24 cellular contexts compared by ENCODE assay signal in genomic region chr14:52531481-52531880, GRCh38.
"Had no signal": no experiment of that assay in that cellular context is flagged by ENCODE, and none has a peak within 500 bp of the region (broad histone marks: within the 10 kb centered on the region; RNA-seq: fewer than 3 reads in every experiment).

No MANE protein-coding gene starts in this region.

- H3K27ac Mint-ChIP-seq: activated naive CD4-positive, alpha-beta T cell treated with anti-CD3 and anti-CD28 coated beads, Interleukin-2, amount 10 ng/mL, durations not matched to agents 7 days and 5 days; activated naive CD8-positive, alpha-beta T cell treated with anti-CD3 and anti-CD28 coated beads, Interleukin-2, amount 50 U/mL, for 24 hours; nephron had no signal

- H3K27ac ChIP-seq: breast epithelium, epithelial cell of prostate, esophagus squamous epithelium, left lung, lower lobe of right lung, neutrophil, skin epidermis, stomach, tibial artery, upper lobe of right lung had no signal

- DNase-seq: activated CD4-positive, alpha-beta T cell treated with anti-CD3 and anti-CD28 coated beads for 4 hours; activated CD4-positive, alpha-beta T cell treated with anti-CD3 and anti-CD28 coated beads, Interleukin-2, amount 50 U/mL, for 48 hours; activated CD4-positive, CD25-positive, alpha-beta regulatory T cell; activated gamma-delta T cell; activated naive CD4-positive, alpha-beta T cell treated with anti-CD3 and anti-CD28 coated beads, Interleukin-2, amount 10 ng/mL, durations not matched to agents 7 days and 5 days; activated naive CD8-positive, alpha-beta T cell treated with anti-CD3 and anti-CD28 coated beads, Interleukin-2, amount 50 U/mL, for 24 hours; central memory CD4-positive, alpha-beta T cell; esophagus squamous epithelium; foreskin melanocyte; left lung; lower lobe of right lung; mesenchymal stem cell; stimulated activated CD4-positive, alpha-beta T cell treated with anti-CD3 and anti-CD28 coated beads, Interleukin-12 subunit alpha, Interleukin-12 subunit beta, amount 100 ng/mL, for 4 hours; stimulated activated CD4-positive, alpha-beta T cell treated with anti-CD3 and anti-CD28 coated beads, Interleukin-4, amount 100 ng/mL, for 1 hour; stomach; T-helper 1 cell; tibial artery; upper lobe of right lung had no signal

- H3K4me3 Mint-ChIP-seq: activated naive CD4-positive, alpha-beta T cell treated with anti-CD3 and anti-CD28 coated beads, Interleukin-2, amount 10 ng/mL, durations not matched to agents 7 days and 5 days; activated naive CD8-positive, alpha-beta T cell treated with anti-CD3 and anti-CD28 coated beads, Interleukin-2, amount 50 U/mL, for 24 hours; nephron; T-helper 2 cell treated with Interferon-gamma antibody and Interleukin-4, amounts not matched to agents 5 μg/mL and 100 μg/mL, for 36 hours had no signal

- H3K27me3 Mint-ChIP-seq: activated naive CD4-positive, alpha-beta T cell treated with anti-CD3 and anti-CD28 coated beads, Interleukin-2, amount 10 ng/mL, durations not matched to agents 7 days and 5 days; activated naive CD8-positive, alpha-beta T cell treated with anti-CD3 and anti-CD28 coated beads, Interleukin-2, amount 50 U/mL, for 24 hours had no signal

- H3K4me1 Mint-ChIP-seq: activated naive CD4-positive, alpha-beta T cell treated with anti-CD3 and anti-CD28 coated beads, Interleukin-2, amount 10 ng/mL, durations not matched to agents 7 days and 5 days; activated naive CD8-positive, alpha-beta T cell treated with anti-CD3 and anti-CD28 coated beads, Interleukin-2, amount 50 U/mL, for 24 hours; nephron had no signal

- H3K9me3 Mint-ChIP-seq: activated naive CD8-positive, alpha-beta T cell treated with anti-CD3 and anti-CD28 coated beads, Interleukin-2, amount 50 U/mL, for 24 hours; nephron; T-helper 2 cell treated with Interferon-gamma antibody and Interleukin-4, amounts not matched to agents 5 μg/mL and 100 μg/mL, for 36 hours had no signal
